In genomic region chr16:21157632-21158031, GRCh38 we compare ENCODE assay signal across 1 cellular context.
TF ChIP-seq lines count a peak whose summit lies in the region.

No MANE protein-coding gene starts in this region.

TF ChIP-seq in WTC11, 78 proteins besides CTCF, POLR2A, EP300 and RAD21 (continued from another document):
- TF ChIP-seq MAX (CRISPR knock-in tag; IDR thresholded peaks at IDR 0.05) (no peak), TP53 (CRISPR knock-in tag; IDR thresholded peaks at IDR 0.05) (no peak), HMGXB4 (CRISPR knock-in tag; IDR thresholded peaks at IDR 0.05) (no peak), NR1H2 (CRISPR knock-in tag; IDR thresholded peaks at IDR 0.05) (no peak), ATF2 (CRISPR knock-in tag; IDR thresholded peaks at IDR 0.05; ENCODE audit: borderline replicate concordance, low read depth) (no peak), ARID4B (CRISPR knock-in tag; IDR thresholded peaks at IDR 0.05; ENCODE audit: borderline replicate concordance) (no peak)
